Comparison of ENCODE assay signal across 1 cellular context in the genomic region with DNA sequence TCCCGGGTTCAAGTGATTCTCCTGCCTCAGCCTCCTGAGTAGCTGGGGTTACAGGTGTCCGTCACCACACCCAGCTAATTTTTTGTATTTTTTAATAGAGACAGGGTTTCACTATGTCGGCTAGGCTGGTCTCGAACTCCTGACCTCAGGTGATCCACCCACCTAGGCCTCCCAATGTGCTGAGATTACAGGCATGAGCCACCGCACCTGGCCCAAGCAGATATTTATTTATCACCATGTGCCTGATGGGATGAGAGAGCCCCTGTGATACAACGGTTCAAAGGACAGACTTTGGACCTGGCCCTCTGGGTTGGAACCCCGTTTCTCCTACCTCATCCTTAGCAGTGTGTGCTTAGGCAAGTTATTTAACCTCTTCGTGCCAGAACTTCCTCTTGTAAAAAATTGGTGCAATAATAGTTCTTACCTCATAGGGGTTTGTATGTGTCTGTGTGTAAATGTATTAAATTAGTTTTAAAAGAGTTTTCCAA.
TF ChIP-seq lines count a peak whose summit lies in the region.

No MANE protein-coding gene starts in this region.

TF ChIP-seq in K562, 482 proteins besides CTCF, POLR2A, EP300 and RAD21 (continued from another document):
- TF ChIP-seq TEAD1 (CRISPR knock-in tag; IDR thresholded peaks at IDR 0.05) (no peak), CHCHD3 (CRISPR knock-in tag; IDR thresholded peaks at IDR 0.05) (no peak)
